In the genomic region with DNA sequence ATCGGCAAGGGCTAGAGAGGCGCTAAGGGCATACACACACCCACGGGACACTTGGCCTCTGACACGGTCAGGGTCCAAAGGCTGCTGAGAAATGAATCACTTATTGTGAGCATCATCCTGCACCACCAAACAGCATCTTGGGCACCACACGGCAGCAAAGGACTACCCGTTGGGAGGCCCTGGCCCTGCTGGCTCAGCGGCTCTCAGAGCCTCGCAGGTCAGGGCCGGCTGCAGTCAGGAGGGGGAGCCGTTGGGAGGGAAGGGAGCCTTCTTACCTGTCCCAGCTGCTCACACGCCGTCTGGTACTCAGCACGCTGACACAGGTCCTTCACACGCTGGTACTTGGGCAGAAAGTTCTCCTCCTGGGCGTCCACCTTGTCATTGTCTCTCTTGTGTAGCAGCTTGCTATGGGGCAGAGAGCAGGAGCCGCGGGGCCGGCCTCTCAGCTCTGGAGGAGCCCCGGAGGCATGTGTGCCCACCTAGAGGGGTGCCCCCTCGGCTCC, we compare ENCODE assay signal across 22 cellular contexts.
DNase-seq lines count a peak whose midpoint lies in the region; ATAC-seq and TF ChIP-seq lines count a peak whose summit lies in the region.
"Had no signal": no experiment of that assay in that cellular context is flagged by ENCODE, and none has a peak within 500 bp of the region (broad histone marks: within the 10 kb centered on the region; RNA-seq: fewer than 3 reads in every experiment).

No MANE protein-coding gene starts in this region.

- H3K27ac ChIP-seq in endodermal cell (ENCODE audit: low read depth, low read length), result no peak overlapping the region
- H3K27ac ChIP-seq in spleen, result no peak overlapping the region
- H3K27ac ChIP-seq: body of pancreas, heart left ventricle, KMS-11 had no signal

- H3K4me3 Mint-ChIP-seq in IgD-negative memory B cell (no peak overlapping the region), endodermal cell (no peak overlapping the region)
- H3K4me3 Mint-ChIP-seq: naive thymus-derived CD8-positive, alpha-beta T cell; T-helper 2 cell treated with Interferon-gamma antibody and Interleukin-4, amounts not matched to agents 5 μg/mL and 100 μg/mL, for 36 hours had no signal

- no peak overlapping the region for H3K9ac ChIP-seq in endodermal cell (ENCODE audit: extremely low read depth, low read length, poor library complexity, severe bottlenecking)
- H3K9ac ChIP-seq: KMS-11 had no signal

- TF ChIP-seq POLR2A in spleen (IDR thresholded peaks at IDR 0.05), result no peak

- intact Hi-C loops in spleen (cut with DNase I; ENCODE audit: low total_unique reads), result loop anchor here (5.0 to 10.0 kb wide), 2 partner anchors 109 to 946 kb away; partner anchors contain the start of gene SULF2

- no peaks in the 10 kb centered on the region for H3K27me3 ChIP-seq in endodermal cell (ENCODE audit: control insufficient read depth, insufficient read depth, low read length, poor library complexity, severe bottlenecking)
- H3K27me3 ChIP-seq in spleen (replicated peaks in 1 of 7), result peaks cover 0 to 13% (median 0%) of the 10 kb centered on the region in 7 donors
- H3K27me3 ChIP-seq: body of pancreas, heart left ventricle had no signal

- H3K9me3 ChIP-seq in endodermal cell (ENCODE audit: control insufficient read depth, low read length) (no peaks in the 10 kb centered on the region), spleen (no peaks in the 10 kb centered on the region)
- H3K9me3 ChIP-seq: body of pancreas, HAP-1, heart left ventricle had no signal

- DNase-seq in NCI-H82 (lab: John Stamatoyannopoulos, UW) (peak; percentile 27), NCI-H82 treated with DMSO at 0.1 percent for 48 hours (lab: John Stamatoyannopoulos, UW; ENCODE audit: unreplicated experiment) (no peak), endodermal cell (peak; percentile 89), spleen (peak; percentile 59), dermis blood vessel endothelial cell (no peak), middle frontal gyrus (ENCODE audit: extremely low spot score, low spot score) (no peak)
- DNase-seq: activated CD8-positive, alpha-beta memory T cell treated with anti-CD3 and anti-CD28 coated beads, Interleukin-2, amount 50 U/mL, for 4 hours; body of pancreas; DMS79; naive thymus-derived CD8-positive, alpha-beta T cell; NCI-H1694; NCI-H226; NCI-H774; stimulated activated CD4-positive, alpha-beta T cell treated with anti-CD3 and anti-CD28 coated beads, Interleukin-1b, Interleukin-23, amount 100 ng/mL, for 48 hours; trophoblast cell had no signal

- 86 to 89% methylated on average over 15 to 20 of the region's 20 CpGs for WGBS in endodermal cell (ENCODE audit: insufficient coverage in 1 of 2, insufficient read length in 1 of 2), 2 experiments
- 82 to 92% (median 88%) methylated on average over 13 to 20 of the region's 20 CpGs for WGBS in spleen, 5 donors

- H3K36me3 Mint-ChIP-seq in IgD-negative memory B cell, result no peaks in the 10 kb centered on the region
- H3K36me3 Mint-ChIP-seq in endodermal cell (ENCODE audit: low read depth), result peaks cover 52% of the 10 kb centered on the region
- H3K36me3 Mint-ChIP-seq: CD8-positive, alpha-beta memory T cell; naive thymus-derived CD8-positive, alpha-beta T cell had no signal

- H3K9me3 Mint-ChIP-seq in IgD-negative memory B cell (no peaks in the 10 kb centered on the region), endodermal cell (no peaks in the 10 kb centered on the region)
- H3K9me3 Mint-ChIP-seq: CD8-positive, alpha-beta memory T cell; naive thymus-derived CD8-positive, alpha-beta T cell; T-helper 2 cell treated with Interferon-gamma antibody and Interleukin-4, amounts not matched to agents 5 μg/mL and 100 μg/mL, for 36 hours had no signal

- H3K27me3 Mint-ChIP-seq in IgD-negative memory B cell, result no peaks in the 10 kb centered on the region
- no peaks in the 10 kb centered on the region for H3K27me3 Mint-ChIP-seq in endodermal cell (ENCODE audit: insufficient read depth)

- H3K36me3 ChIP-seq in endodermal cell (ENCODE audit: control insufficient read depth, insufficient read depth, low read length), result peaks cover 71% of the 10 kb centered on the region
- no peaks in the 10 kb centered on the region for H3K36me3 ChIP-seq in spleen
- H3K36me3 ChIP-seq: HAP-1 had no signal

- H3K4me3 ChIP-seq in endodermal cell (ENCODE audit: low read length) (no peak overlapping the region), spleen (no peak overlapping the region)
- H3K4me3 ChIP-seq: body of pancreas, HAP-1, heart left ventricle had no signal

- H3K4me1 Mint-ChIP-seq in IgD-negative memory B cell, result peaks cover 0 to 2% (median 0%) of the 10 kb centered on the region in 3 donors
- H3K4me1 Mint-ChIP-seq in endodermal cell, result no peaks in the 10 kb centered on the region

- H3K4me1 ChIP-seq in endodermal cell (ENCODE audit: control insufficient read depth, insufficient read depth, low read length), result no peaks in the 10 kb centered on the region
- peaks cover 0 to 9% (median under 1%) of the 10 kb centered on the region in 6 donors for H3K4me1 ChIP-seq in spleen
- H3K4me1 ChIP-seq: body of pancreas, HAP-1 had no signal

- ATAC-seq in GM18867 (IDR thresholded peaks at IDR 0.05; ENCODE audit: unreplicated experiment), result no peak
- ATAC-seq: body of pancreas; heart left ventricle; naive thymus-derived CD8-positive, alpha-beta T cell had no signal

- H3K27ac Mint-ChIP-seq in IgD-negative memory B cell (peak overlapping the region in 2 of 3 donors; percentile 51 to 62), endodermal cell (no peak overlapping the region)
- H3K27ac Mint-ChIP-seq: CD8-positive, alpha-beta memory T cell; naive thymus-derived CD8-positive, alpha-beta T cell; T-helper 2 cell treated with Interferon-gamma antibody and Interleukin-4, amounts not matched to agents 5 μg/mL and 100 μg/mL, for 36 hours had no signal

- TF ChIP-seq CTCF in endodermal cell (conservative IDR thresholded peaks at IDR 0.05) (peak; percentile 67), spleen (IDR thresholded peaks at IDR 0.05 in 8 of 11, conservative IDR thresholded peaks at IDR 0.05 in 3 of 11) (no peak)

Comparison
In these comparisons a context has a peak if more than half of its experiments do, and no peak if none do; other contexts are left out.
1. DNase-seq: peak in NCI-H82 (single experiment), endodermal cell (single experiment) and spleen (single experiment); none in NCI-H82 treated with DMSO at 0.1 percent for 48 hours (single experiment), dermis blood vessel endothelial cell (single experiment) and middle frontal gyrus (single experiment).